ENCODE assay signal across 1 cellular context in genomic region chr10:119232439-119232838, GRCh38.
TF ChIP-seq lines count a peak whose summit lies in the region.

No MANE protein-coding gene starts in this region.

TF ChIP-seq in GM12878, 131 proteins besides CTCF, POLR2A, EP300 and RAD21:
- TF ChIP-seq CBX5 (IDR thresholded peaks at IDR 0.05; ENCODE audit: low read depth) = peak; percentile 92; the same call in 1 of the 2 replicates
